10 cellular contexts compared by ENCODE assay signal in the genomic region with DNA sequence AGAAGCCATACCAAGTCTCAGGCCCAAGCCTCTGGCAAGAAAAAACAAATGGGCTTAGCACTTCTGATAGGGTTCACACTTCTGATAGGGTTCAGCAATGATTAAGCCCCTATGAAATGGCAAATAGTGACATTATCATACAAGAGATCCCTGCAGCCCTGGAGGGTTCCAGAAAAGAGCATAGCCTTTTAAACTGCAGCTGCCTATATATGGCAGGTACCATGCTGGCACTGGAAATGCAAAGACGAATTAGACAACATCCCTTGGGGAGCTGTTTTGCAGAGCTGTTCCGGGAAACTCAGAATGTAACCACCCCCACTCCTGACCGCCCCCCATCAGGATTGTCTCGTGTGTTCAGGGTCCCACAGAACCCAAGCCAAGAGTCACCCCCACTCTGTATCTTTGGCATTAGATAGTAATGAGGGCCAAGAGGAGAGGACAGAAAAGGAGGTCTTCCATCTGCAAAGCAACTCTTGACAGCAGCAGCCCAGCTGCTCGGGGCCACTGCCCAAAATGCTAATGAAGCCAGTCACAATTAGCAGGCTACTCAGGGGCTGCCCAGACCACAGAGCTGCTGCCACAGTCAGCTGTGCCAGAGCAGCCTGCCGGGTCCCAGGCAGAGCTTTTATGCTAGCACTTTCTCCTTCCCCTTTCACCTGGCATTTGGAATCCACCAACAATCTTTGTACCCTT. TPM values are rescaled to one million over a fixed set of nuclear protein-coding genes. Genes with fewer than 3 reads are reported as not detected.
A peak's percentile ranks its signal among the peaks of the same experiment; 100 is the strongest.
DNase-seq lines count a peak whose midpoint lies in the region; ATAC-seq and TF ChIP-seq lines count a peak whose summit lies in the region.
"Had no signal": no experiment of that assay in that cellular context is flagged by ENCODE, and none has a peak within 500 bp of the region (broad histone marks: within the 10 kb centered on the region; RNA-seq: fewer than 3 reads in every experiment).

No MANE protein-coding gene starts in this region.

- no peaks in the 10 kb centered on the region for H3K9me3 Mint-ChIP-seq in CD4-positive, CD25-positive, alpha-beta regulatory T cell

- H3K27ac ChIP-seq in CD4-positive, CD25-positive, alpha-beta regulatory T cell (ENCODE audit: insufficient read depth, low read length, poor library complexity, severe bottlenecking), result peak overlapping the region; percentile 94
- H3K27ac ChIP-seq in Karpas-422 (ENCODE audit: low read length) (no peak overlapping the region), cingulate gyrus (ENCODE audit: low read depth, low read length) (peak overlapping the region; percentile 95)

- H3K4me1 ChIP-seq in CD4-positive, CD25-positive, alpha-beta regulatory T cell (ENCODE audit: control insufficient read depth, insufficient read depth, low read length, poor library complexity, severe bottlenecking), result peaks cover 99% of the 10 kb centered on the region
- H3K4me1 ChIP-seq in Karpas-422 (ENCODE audit: low read length), result peaks cover 100% of the 10 kb centered on the region

- peaks cover 47% of the 10 kb centered on the region for H3K36me3 Mint-ChIP-seq in CD4-positive, CD25-positive, alpha-beta regulatory T cell

- DNase-seq in CD4-positive, CD25-positive, alpha-beta regulatory T cell, result peak in 1 of 3 donors; percentile 27
- DNase-seq in Karpas-422, result peak; percentile 89
- peak; percentile 92 for DNase-seq in pons (ENCODE audit: low spot score)
- no peak for DNase-seq in GM10266 (ENCODE audit: extremely low spot score)
- DNase-seq in SK-N-DZ (ENCODE audit: low spot score), result no peak
- DNase-seq: Calu3, NCI-H2081 treated with DMSO at 0.1 percent for 48 hours had no signal

- ATAC-seq in CD4-positive, CD25-positive, alpha-beta regulatory T cell (ENCODE audit: low read depth in 2 of 2), result no peak
- ATAC-seq in HG03520 (IDR thresholded peaks at IDR 0.05; ENCODE audit: unreplicated experiment) (no peak), HG02642 (IDR thresholded peaks at IDR 0.05; ENCODE audit: poor library complexity, unreplicated experiment) (no peak)

- no peaks in the 10 kb centered on the region for H3K9me3 ChIP-seq in CD4-positive, CD25-positive, alpha-beta regulatory T cell (ENCODE audit: control insufficient read depth in 2 of 2, low read length in 2 of 2)
- H3K9me3 ChIP-seq in Karpas-422 (ENCODE audit: low read length), result no peaks in the 10 kb centered on the region

- H3K4me1 Mint-ChIP-seq in CD4-positive, CD25-positive, alpha-beta regulatory T cell, result peaks cover 47 to 100% (median 91%) of the 10 kb centered on the region in 4 donors

- no peaks in the 10 kb centered on the region for H3K27me3 ChIP-seq in CD4-positive, CD25-positive, alpha-beta regulatory T cell (ENCODE audit: control insufficient read depth, insufficient read depth, low read length)
- no peaks in the 10 kb centered on the region for H3K27me3 ChIP-seq in Karpas-422 (ENCODE audit: low read length)

- peak overlapping the region; percentile 48 for H3K4me3 ChIP-seq in CD4-positive, CD25-positive, alpha-beta regulatory T cell (ENCODE audit: low read depth, low read length)
- H3K4me3 ChIP-seq in Karpas-422 (ENCODE audit: low read length), result peak overlapping the region; percentile 54

- peaks cover 34% of the 10 kb centered on the region for H3K36me3 ChIP-seq in CD4-positive, CD25-positive, alpha-beta regulatory T cell (ENCODE audit: control insufficient read depth, insufficient read depth, low read length)
- H3K36me3 ChIP-seq in Karpas-422 (ENCODE audit: insufficient read depth, low read length), result peaks cover 23% of the 10 kb centered on the region; the same call in 1 of the 2 replicates

- no peaks in the 10 kb centered on the region for H3K27me3 Mint-ChIP-seq in CD4-positive, CD25-positive, alpha-beta regulatory T cell

- peak overlapping the region; percentile 76 for H3K4me2 ChIP-seq in Karpas-422 (ENCODE audit: low read depth, low read length, poor library complexity, severe bottlenecking)

- peak overlapping the region; percentile 98 to 99 (median 98) for H3K27ac Mint-ChIP-seq in CD4-positive, CD25-positive, alpha-beta regulatory T cell

- H3K4me3 Mint-ChIP-seq in CD4-positive, CD25-positive, alpha-beta regulatory T cell, result peak overlapping the region; percentile 54 to 80 (median 72)

- peak overlapping the region; percentile 74 for H3K9ac ChIP-seq in Karpas-422 (ENCODE audit: low read length)

- peaks cover 5% of the 10 kb centered on the region; the same call in 1 of the 2 replicates for H4K20me1 ChIP-seq in Karpas-422 (ENCODE audit: insufficient read depth, low read depth, low read length)

- peaks cover 85% of the 10 kb centered on the region for H3K79me2 ChIP-seq in Karpas-422 (ENCODE audit: low read length)

- TF ChIP-seq CTCF in GM10266 (IDR thresholded peaks at IDR 0.05; ENCODE audit: control insufficient read depth, insufficient read depth, low read depth, missing control alignments), result no peak

- no peaks in the 10 kb centered on the region for H3K9me2 ChIP-seq in Karpas-422 (replicated peaks; ENCODE audit: insufficient read depth, low read length)

- H2AFZ ChIP-seq in Karpas-422 (ENCODE audit: low read length), result no peak overlapping the region

RNA-seq across cellular contexts. Expression of a gene that starts 50.9 kb away (rescaled TPM):
- 216 TPM for total RNA-seq in CD4-positive, CD25-positive, alpha-beta regulatory T cell
- polyA plus RNA-seq in CD4-positive, CD25-positive, alpha-beta regulatory T cell, result 10 to 100 TPM; 38.5 to 60.2 (median 44.8) TPM
- total RNA-seq in Karpas-422 (2014; rRNA removed; shearing (Covaris generic); ENCODE audit: low replicate concordance), result 79.0 and 132 TPM in 2 replicates
- polyA plus RNA-seq in SK-N-DZ (2014; cell fraction: cytosol; rRNA removed), result not detected in 2 replicates
- not detected in 2 replicates for polyA plus RNA-seq in SK-N-DZ (2014; cell fraction: nucleus; rRNA removed)

Comparison
In these comparisons a context has a peak if more than half of its experiments do, and no peak if none do; other contexts are left out.
1. DNase-seq: peak in Karpas-422 (single experiment) and pons (single experiment); none in GM10266 (single experiment) and SK-N-DZ (single experiment).